ENCODE assay signal across 8 cellular contexts in the genomic region with DNA sequence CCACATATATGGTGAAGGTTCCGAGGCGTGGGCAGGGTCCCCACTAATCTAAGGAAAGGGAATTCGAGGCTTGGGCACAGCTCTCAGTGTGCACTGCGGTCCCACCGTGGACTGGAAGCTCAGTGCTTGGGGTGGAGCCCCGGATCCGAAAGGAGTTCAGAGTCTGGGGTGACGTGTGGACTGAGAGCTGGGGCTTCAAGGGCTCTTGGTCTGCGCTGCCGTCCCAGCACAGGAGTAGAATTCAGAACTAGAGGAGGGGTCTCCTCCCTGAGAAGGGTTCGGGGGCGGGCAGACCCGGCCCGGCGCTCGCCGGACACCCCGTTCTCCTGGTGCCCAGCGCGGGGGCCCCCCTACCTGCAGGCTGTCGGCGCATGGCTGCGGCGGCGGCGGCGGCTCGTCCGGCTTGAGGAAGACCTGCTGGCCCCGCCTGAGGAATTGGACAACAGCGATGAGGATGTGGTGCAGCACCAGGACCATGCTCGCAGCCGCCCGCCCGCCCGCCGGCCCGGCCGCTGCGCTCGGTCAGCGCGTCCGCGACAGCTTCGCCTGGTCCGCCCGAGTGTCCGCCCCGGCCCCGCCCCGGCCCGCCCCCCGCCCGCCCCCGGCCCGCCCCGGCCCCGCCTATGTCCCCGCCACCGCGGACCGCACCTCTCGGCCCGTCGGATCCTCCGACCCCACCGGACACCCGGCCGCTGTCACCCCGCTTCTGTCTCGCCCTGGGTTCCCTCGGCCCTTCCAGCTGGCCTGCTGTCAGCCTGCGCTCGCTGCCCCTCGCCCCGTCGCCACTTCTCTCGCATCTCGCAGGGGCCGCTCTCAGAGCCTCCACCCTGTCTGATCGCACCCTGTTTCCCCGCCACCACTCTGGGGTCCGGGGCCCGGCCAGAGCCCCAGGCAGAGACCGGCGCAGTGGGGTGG. TPM values are rescaled to one million over a fixed set of nuclear protein-coding genes. Genes with fewer than 3 reads are reported as not detected.
DNase-seq lines count a peak whose midpoint lies in the region; ATAC-seq, FAIRE-seq and TF ChIP-seq lines count a peak whose summit lies in the region.

No MANE protein-coding gene starts in this region.

- H3K36me3 Mint-ChIP-seq in naive B cell: no peaks in the 10 kb centered on the region

- H3K4me3 ChIP-seq in AG04450 (ENCODE audit: low read depth, low read length): peak overlapping the region; percentile 51
- H3K4me3 ChIP-seq in WERI-Rb-1 (ENCODE audit: low read depth, low read length): peak overlapping the region; percentile 42

- peak; percentile 46 to 58 for ATAC-seq in naive B cell (ENCODE audit: low read depth in 2 of 2)
- ATAC-seq in HG03354 (IDR thresholded peaks at IDR 0.05; ENCODE audit: poor library complexity, severe bottlenecking, unreplicated experiment): no peak
- ATAC-seq in GM19463 (IDR thresholded peaks at IDR 0.05; ENCODE audit: unreplicated experiment): no peak

- peaks cover 0 to 4% (median 4%) of the 10 kb centered on the region in 3 donors for H3K4me1 Mint-ChIP-seq in naive B cell

- peaks cover 0 to 30% (median 17%) of the 10 kb centered on the region in 3 donors for H3K27me3 Mint-ChIP-seq in naive B cell

- TF ChIP-seq CTCF in AG04450 (IDR thresholded peaks at IDR 0.05; ENCODE audit: low read depth, low read length) (no peak), WERI-Rb-1 (IDR thresholded peaks at IDR 0.05; ENCODE audit: low read depth, low read length) (no peak)

- POLR2A ChIA-PET in AG04450 (lab: Yijun Ruan, JAX): interaction anchor here (0.6 kb wide), 1 partner anchor 68 kb away, joined by 4 read pairs; no protein-coding TSS in a partner anchor

- no peak overlapping the region for H3K27ac Mint-ChIP-seq in naive B cell

- FAIRE-seq in H54 (lab: Jason Lieb, UNC): no peak

- TF ChIP-seq POLR2A in H54 (IDR thresholded peaks at IDR 0.05; ENCODE audit: low read depth, low read length): 0 out of 2 replicates have a peak, but pooled peaks have one; percentile 5

- no peak for DNase-seq in AG04450 (ENCODE audit: low read depth, low spot score)
- peak; percentile 70 for DNase-seq in H54 (ENCODE audit: insufficient read length, low spot score)
- DNase-seq in WERI-Rb-1: peak; percentile 47
- no peak for DNase-seq in epithelial cell of prostate (ENCODE audit: low read depth, low spot score)
- DNase-seq in naive B cell: peak; percentile 7
- DNase-seq in cerebellar nuclear complex (lab: John Stamatoyannopoulos, UW): no peak

- no peaks in the 10 kb centered on the region for H3K9me3 Mint-ChIP-seq in naive B cell

- CTCF ChIA-PET in AG04450 (lab: Charles Lee): interaction anchor here (0.6 to 1.5 kb wide), 7 partner anchors 56 to 583 kb away, joined by 3 to 17 read pairs (median 6); no protein-coding TSS in a partner anchor

- peak overlapping the region in 7 of 8 donors; percentile 18 to 85 (median 80) for H3K4me3 Mint-ChIP-seq in naive B cell

- H3K36me3 ChIP-seq in WERI-Rb-1: no peaks in the 10 kb centered on the region

- no peak overlapping the region for H3K27ac ChIP-seq in AG04450 (ENCODE audit: low read depth, low read length)
- H3K27ac ChIP-seq in WERI-Rb-1: no peak overlapping the region
- peak overlapping the region; percentile 68 for H3K27ac ChIP-seq in epithelial cell of prostate

- H3K27me3 ChIP-seq in AG04450 (ENCODE audit: control insufficient read depth, insufficient read depth, low read length) (peaks cover 52% of the 10 kb centered on the region), WERI-Rb-1 (ENCODE audit: insufficient read depth, low read depth, severe bottlenecking) (peaks cover 3% of the 10 kb centered on the region)

- H3K9me3 ChIP-seq in AG04450 (ENCODE audit: control insufficient read depth, insufficient read depth, low read length) (no peaks in the 10 kb centered on the region; the same call in 1 of the 2 replicates), WERI-Rb-1 (ENCODE audit: severe bottlenecking) (no peaks in the 10 kb centered on the region)

RNA-seq across cellular contexts. Expression of a gene that starts 32.1 kb away (rescaled TPM):
- polyA plus RNA-seq in AG04450 (2011; rRNA removed) (0.02 and 0.11 TPM in 2 replicates), naive B cell (ENCODE audit: low read depth in 6 of 6) (under 1 TPM in 3 of 6 donors, not detected in 3; 0.18 to 0.44 (median 0.36) TPM)
- 0.32 TPM in 1 of 2 replicates, not detected in the other for polyA minus RNA-seq in AG04450 (2011; rRNA and poly(A)+ RNA removed)

Comparison
In these comparisons a context has a peak if more than half of its experiments do, and no peak if none do; other contexts are left out.
1. DNase-seq: peak in H54 (single experiment), WERI-Rb-1 (single experiment) and naive B cell (single experiment); none in AG04450 (single experiment), epithelial cell of prostate (single experiment) and cerebellar nuclear complex (0 of 2).
2. ATAC-seq: peak in naive B cell (2 of 2); none in HG03354 (single experiment) and GM19463 (single experiment).